ENCODE assay signal across 15 cellular contexts in the genomic region with DNA sequence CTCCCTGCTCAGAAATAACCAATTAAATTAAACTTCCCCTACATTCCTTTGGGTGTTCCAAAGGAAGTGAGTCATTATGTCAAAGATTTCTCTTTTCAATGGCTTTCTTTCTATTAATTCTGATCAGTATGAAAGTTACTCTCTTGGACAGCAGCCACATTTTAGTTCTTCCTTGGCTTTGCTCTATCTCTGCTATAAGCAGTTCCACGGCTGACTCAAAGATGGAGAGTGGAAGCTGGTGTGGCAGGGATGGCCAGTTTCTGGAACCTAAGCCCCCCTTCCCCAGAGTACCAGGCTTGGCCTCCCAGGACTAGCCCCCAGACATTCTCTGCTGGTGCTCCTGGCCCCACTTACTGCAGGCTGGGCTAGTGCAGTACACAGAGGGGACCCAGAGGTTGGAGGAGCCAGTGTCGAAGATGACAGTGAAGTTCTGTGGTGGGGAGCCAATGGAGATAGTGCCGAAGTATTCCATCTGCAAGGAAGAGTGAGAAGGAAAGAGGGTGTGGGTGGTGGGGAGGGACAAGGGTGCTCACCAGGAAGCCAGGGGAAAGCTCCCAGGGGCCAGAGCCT. TPM values are rescaled to one million over a fixed set of nuclear protein-coding genes. Genes with fewer than 3 reads are reported as not detected.
DNase-seq lines count a peak whose midpoint lies in the region; ATAC-seq and TF ChIP-seq lines count a peak whose summit lies in the region.
"Had no signal": no experiment of that assay in that cellular context is flagged by ENCODE, and none has a peak within 500 bp of the region (broad histone marks: within the 10 kb centered on the region; RNA-seq: fewer than 3 reads in every experiment).

No MANE protein-coding gene starts in this region.

- no peaks in the 10 kb centered on the region for H3K79me1 ChIP-seq in IMR-90 (ENCODE audit: low read depth in 1 of 2, low read length in 2 of 2)

- H3K4me1 ChIP-seq in ACC112 (ENCODE audit: control insufficient read depth, insufficient read depth, low read length, unreplicated experiment) (peaks cover 14% of the 10 kb centered on the region), IMR-90 (ENCODE audit: control insufficient read depth, insufficient read depth, low read length) (peaks cover 4% of the 10 kb centered on the region)
- no peaks in the 10 kb centered on the region for H3K4me1 ChIP-seq in naive thymus-derived CD4-positive, alpha-beta T cell (ENCODE audit: control insufficient read depth in 2 of 2, insufficient read depth in 2 of 2, low read length in 2 of 2)

- H3K36me3 ChIP-seq in ACC112 (ENCODE audit: insufficient read depth, low read length) (no peaks in the 10 kb centered on the region), IMR-90 (ENCODE audit: control insufficient read depth, insufficient read depth, low read length) (no peaks in the 10 kb centered on the region)
- no peaks in the 10 kb centered on the region for H3K36me3 ChIP-seq in naive thymus-derived CD4-positive, alpha-beta T cell (ENCODE audit: control insufficient read depth in 2 of 3, insufficient read depth in 3 of 3, low read length in 3 of 3)
- H3K36me3 ChIP-seq: neutrophil had no signal

- H3K4me2 ChIP-seq in IMR-90 (ENCODE audit: low read depth, low read length): no peak overlapping the region

- peak; percentile 63 for DNase-seq in IMR-90
- peak; percentile 44 for DNase-seq in astrocyte of the hippocampus (ENCODE audit: low read depth, low spot score)
- DNase-seq in iris pigment epithelial cell (ENCODE audit: low read depth): peak; percentile 59
- DNase-seq in superior temporal gyrus (ENCODE audit: extremely low spot score): no peak
- no peak for DNase-seq in chondrocyte (ENCODE audit: low spot score)
- DNase-seq in stimulated activated CD4-positive, alpha-beta T cell treated with anti-CD3 and anti-CD28 coated beads, Interleukin-1b, Interleukin-23, amount 100 ng/mL, for 48 hours: no peak
- DNase-seq in naive thymus-derived CD4-positive, alpha-beta T cell: no peak
- DNase-seq: activated CD8-positive, alpha-beta memory T cell treated with anti-CD3 and anti-CD28 coated beads, Interleukin-2, amount 50 U/mL, for 48 hours; activated naive CD8-positive, alpha-beta T cell treated with anti-CD3 and anti-CD28 coated beads, Interleukin-2, amount 50 U/mL, for 24 hours; DMS153; left ventricle myocardium superior; stimulated activated CD4-positive, alpha-beta T cell treated with anti-CD3 and anti-CD28 coated beads, Interleukin-15, amount 100 ng/mL, for 24 hours had no signal

- peaks cover 4% of the 10 kb centered on the region; the same call in 1 of the 2 replicates for H3K9me1 ChIP-seq in IMR-90 (ENCODE audit: insufficient read depth, low read length)

- no peak overlapping the region for H2BK15ac ChIP-seq in IMR-90 (ENCODE audit: low read depth, low read length)

- peaks cover 12% of the 10 kb centered on the region for H3K9me3 Mint-ChIP-seq in chondrocyte (ENCODE audit: low read depth)
- peaks cover 0 to 5% (median 0%) of the 10 kb centered on the region in 11 donors for H3K9me3 Mint-ChIP-seq in naive thymus-derived CD4-positive, alpha-beta T cell
- H3K9me3 Mint-ChIP-seq: activated naive CD8-positive, alpha-beta T cell treated with anti-CD3 and anti-CD28 coated beads, Interleukin-2, amount 50 U/mL, for 24 hours; dendritic cell treated with granulocyte-macrophage colony-stimulating factor and Interleukin-4, amounts not matched to agents 40 ng/mL and 50 ng/mL, for 4 days had no signal

- no peak overlapping the region; the same call in 1 of the 2 replicates for H3K4ac ChIP-seq in IMR-90 (ENCODE audit: low read depth, low read length)

- no peak overlapping the region for H4K8ac ChIP-seq in IMR-90 (ENCODE audit: low read depth in 2 of 2, low read length in 2 of 2)

- in situ Hi-C loops in IMR-90 (cut with MboI; ENCODE audit: low sequenced_read_pairs): no loop called here

- no peaks in the 10 kb centered on the region for H3K27me3 ChIP-seq in ACC112 (ENCODE audit: insufficient read depth, low read length)
- H3K27me3 ChIP-seq in IMR-90 (ENCODE audit: control insufficient read depth, insufficient read depth, low read length): peaks cover 10% of the 10 kb centered on the region
- no peaks in the 10 kb centered on the region for H3K27me3 ChIP-seq in naive thymus-derived CD4-positive, alpha-beta T cell (ENCODE audit: control insufficient read depth in 2 of 2, insufficient read depth in 2 of 2, low read length in 2 of 2)
- H3K27me3 ChIP-seq: neutrophil had no signal

- dilution Hi-C loops in IMR-90 (cut with HindIII; ENCODE audit: low sequenced_read_pairs, unreplicated experiment): no loop called here

- H3K27ac ChIP-seq in ACC112 (ENCODE audit: low read depth, low read length) (no peak overlapping the region), IMR-90 (ENCODE audit: insufficient read depth, low read length) (no peak overlapping the region)
- no peak overlapping the region for H3K27ac ChIP-seq in naive thymus-derived CD4-positive, alpha-beta T cell (ENCODE audit: low read depth, low read length)
- H3K27ac ChIP-seq: neutrophil had no signal

- BruUV-seq in IMR-90 (replicated peaks; lab: Mats Ljungman, UMichigan): no TSS peak

- no peak overlapping the region for H3K18ac ChIP-seq in IMR-90 (ENCODE audit: low read depth, low read length)

- no peaks in the 10 kb centered on the region for H3K79me2 ChIP-seq in ACC112 (ENCODE audit: control insufficient read depth, insufficient read depth, low read length, unreplicated experiment)

- 0 out of 2 replicates have a peak overlapping the region, but pooled peaks have one; percentile 32 for H2BK120ac ChIP-seq in IMR-90 (ENCODE audit: low read depth, low read length)

- H2AFZ ChIP-seq in ACC112 (ENCODE audit: low read length, unreplicated experiment) (no peak overlapping the region), IMR-90 (replicated peaks; ENCODE audit: low read length, poor library complexity) (peak overlapping the region; percentile 47)

- H3K9me3 ChIP-seq in IMR-90 (ENCODE audit: control insufficient read depth, insufficient read depth, low read length): no peaks in the 10 kb centered on the region
- no peaks in the 10 kb centered on the region for H3K9me3 ChIP-seq in naive thymus-derived CD4-positive, alpha-beta T cell (ENCODE audit: control insufficient read depth in 2 of 3, low read length in 3 of 3)
- H3K9me3 ChIP-seq: neutrophil had no signal

- CTCF ChIA-PET in IMR-90 (lab: Yijun Ruan, JAX): no interaction called here
- CTCF ChIA-PET in naive thymus-derived CD4-positive, alpha-beta T cell (lab: Charles Lee): no interaction called here

- H3K27me3 Mint-ChIP-seq in chondrocyte (ENCODE audit: low read depth): no peaks in the 10 kb centered on the region
- H3K27me3 Mint-ChIP-seq in naive thymus-derived CD4-positive, alpha-beta T cell: peaks cover 0 to 42% (median 8%) of the 10 kb centered on the region in 5 donors

- POLR2A ChIA-PET in IMR-90 (lab: Charles Lee; ENCODE audit: unreplicated experiment): no interaction called here
- POLR2A ChIA-PET in naive thymus-derived CD4-positive, alpha-beta T cell (lab: Charles Lee): no interaction called here

- H2AK5ac ChIP-seq in IMR-90 (ENCODE audit: low read depth, low read length): no peak overlapping the region; the same call in 1 of the 2 replicates

- H3K27ac Mint-ChIP-seq in chondrocyte (ENCODE audit: unreplicated experiment): no peak overlapping the region
- H3K27ac Mint-ChIP-seq in naive thymus-derived CD4-positive, alpha-beta T cell: no peak overlapping the region
- H3K27ac Mint-ChIP-seq: activated naive CD8-positive, alpha-beta T cell treated with anti-CD3 and anti-CD28 coated beads, Interleukin-2, amount 50 U/mL, for 24 hours; dendritic cell treated with granulocyte-macrophage colony-stimulating factor and Interleukin-4, amounts not matched to agents 40 ng/mL and 50 ng/mL, for 4 days had no signal

- no peak for TF ChIP-seq POLR2A in IMR-90 (IDR thresholded peaks at IDR 0.05; ENCODE audit: low read depth, low read length)

- no peak overlapping the region for H3K14ac ChIP-seq in IMR-90 (replicated peaks; ENCODE audit: low read depth, low read length)

- H3K23ac ChIP-seq in IMR-90 (ENCODE audit: low read depth, low read length): no peak overlapping the region

- H3K36me3 Mint-ChIP-seq in chondrocyte (ENCODE audit: low read depth): peaks cover 2% of the 10 kb centered on the region
- no peaks in the 10 kb centered on the region for H3K36me3 Mint-ChIP-seq in naive thymus-derived CD4-positive, alpha-beta T cell

- no peak overlapping the region for H3K56ac ChIP-seq in IMR-90 (ENCODE audit: extremely low read depth, insufficient read depth, low read length)

- H4K91ac ChIP-seq in IMR-90 (ENCODE audit: insufficient read depth, low read depth, low read length): no peak overlapping the region

- H2BK5ac ChIP-seq in IMR-90 (ENCODE audit: low read depth, low read length, poor library complexity, severe bottlenecking): no peak overlapping the region

- no CpG with 5 or more reads among the region's 3 CpGs for WGBS in IMR-90 (ENCODE audit: extremely low coverage in 2 of 2, insufficient read length in 1 of 2), 2 experiments

- intact Hi-C loops in IMR-90 (cut with micrococcal nuclease): no loop called here
- intact Hi-C loops in naive thymus-derived CD4-positive, alpha-beta T cell (cut with micrococcal nuclease): no loop called here

- H2BK20ac ChIP-seq in IMR-90 (ENCODE audit: low read depth, low read length): no peak overlapping the region

- TF ChIP-seq CTCF in IMR-90 (conservative IDR thresholded peaks at IDR 0.05; ENCODE audit: low read depth, low read length) (no peak), chondrocyte (IDR thresholded peaks at IDR 0.05) (no peak)

- H3K4me3 ChIP-seq in ACC112 (ENCODE audit: low read depth, low read length) (peak overlapping the region; percentile 26; the same call in 1 of the 2 replicates), IMR-90 (ENCODE audit: insufficient read depth, low read depth, low read length) (no peak overlapping the region)
- H3K4me3 ChIP-seq in naive thymus-derived CD4-positive, alpha-beta T cell (ENCODE audit: low read length): no peak overlapping the region

- H4K20me1 ChIP-seq in IMR-90 (ENCODE audit: insufficient read depth, low read length): no peaks in the 10 kb centered on the region

- no peak overlapping the region for H3K4me3 Mint-ChIP-seq in chondrocyte (ENCODE audit: unreplicated experiment)
- no peak overlapping the region for H3K4me3 Mint-ChIP-seq in naive thymus-derived CD4-positive, alpha-beta T cell
- H3K4me3 Mint-ChIP-seq: activated naive CD8-positive, alpha-beta T cell treated with anti-CD3 and anti-CD28 coated beads, Interleukin-2, amount 50 U/mL, for 24 hours; dendritic cell treated with granulocyte-macrophage colony-stimulating factor and Interleukin-4, amounts not matched to agents 40 ng/mL and 50 ng/mL, for 4 days had no signal

- H3K9ac ChIP-seq in IMR-90 (ENCODE audit: low read depth, low read length): no peak overlapping the region

- TF ChIP-seq RAD21 in IMR-90 (IDR thresholded peaks at IDR 0.05; ENCODE audit: low read length): no peak

- peak; percentile 54; the same call in 1 of the 2 replicates for ATAC-seq in IMR-90 (ENCODE audit: low read depth)
- ATAC-seq in naive thymus-derived CD4-positive, alpha-beta T cell: no peak
- ATAC-seq: activated naive CD8-positive, alpha-beta T cell treated with anti-CD3 and anti-CD28 coated beads, Interleukin-2, amount 50 U/mL, for 24 hours; left ventricle myocardium superior had no signal

- no peak overlapping the region for H2AK9ac ChIP-seq in IMR-90 (replicated peaks; ENCODE audit: low read depth, low read length, poor library complexity)

- H3K4me1 Mint-ChIP-seq in chondrocyte (ENCODE audit: low read depth): peaks cover 7% of the 10 kb centered on the region
- no peaks in the 10 kb centered on the region for H3K4me1 Mint-ChIP-seq in naive thymus-derived CD4-positive, alpha-beta T cell

- H4K5ac ChIP-seq in IMR-90 (ENCODE audit: low read depth, low read length): no peak overlapping the region

RNA-seq across cellular contexts. Expression of gene CTSE, which starts 1.8 kb away (rescaled TPM):
- total RNA-seq in IMR-90 (2012; rRNA removed): not detected in 2 replicates
- not detected in 2 replicates for polyA plus RNA-seq in IMR-90 (2012; rRNA removed)
- not detected in 2 replicates for polyA plus RNA-seq in IMR-90 (2012; cell fraction: cytosol; rRNA removed)
- polyA plus RNA-seq in IMR-90 (2012; cell fraction: nucleus; rRNA removed; ENCODE audit: low replicate concordance): not detected in 2 replicates
- total RNA-seq in chondrocyte: not detected in 3 replicates
- total RNA-seq in naive thymus-derived CD4-positive, alpha-beta T cell: not detected
- polyA plus RNA-seq in naive thymus-derived CD4-positive, alpha-beta T cell: not detected

RNA-seq across cellular contexts. Expression of gene RAB7B, which starts 18.7 kb away (rescaled TPM):
- total RNA-seq in IMR-90 (2012; rRNA removed) (9.1 and 10.6 TPM in 2 replicates), chondrocyte (3.5 to 4.5 TPM (median 4.4 TPM) in 3 replicates)
- 14.6 and 14.7 TPM in 2 replicates for polyA plus RNA-seq in IMR-90 (2012; rRNA removed)
- polyA plus RNA-seq in IMR-90 (2012; cell fraction: cytosol; rRNA removed): 9.8 and 10.5 TPM in 2 replicates
- polyA plus RNA-seq in IMR-90 (2012; cell fraction: nucleus; rRNA removed; ENCODE audit: low replicate concordance): 12.4 and 13.2 TPM in 2 replicates
- under 1 TPM in 3 of 5 experiments, not detected in 2; 0.24 to 0.76 (median 0.35) TPM for total RNA-seq in naive thymus-derived CD4-positive, alpha-beta T cell
- polyA plus RNA-seq in naive thymus-derived CD4-positive, alpha-beta T cell: not detected

RNA-seq across cellular contexts. Expression of gene RHEX, which starts 31.1 kb away (rescaled TPM):
- not detected in 2 replicates for total RNA-seq in IMR-90 (2012; rRNA removed)
- polyA plus RNA-seq in IMR-90 (2012; rRNA removed): not detected in 2 replicates
- polyA plus RNA-seq in IMR-90 (2012; cell fraction: cytosol; rRNA removed): not detected in 2 replicates
- not detected in 2 replicates for polyA plus RNA-seq in IMR-90 (2012; cell fraction: nucleus; rRNA removed; ENCODE audit: low replicate concordance)
- total RNA-seq in chondrocyte: not detected in 3 replicates
- total RNA-seq in naive thymus-derived CD4-positive, alpha-beta T cell: 1 to 10 TPM in 2 of 5 experiments, under 1 TPM in 2, not detected in 1; 0.22 to 2.8 (median 0.72) TPM
- not detected for polyA plus RNA-seq in naive thymus-derived CD4-positive, alpha-beta T cell

Comparison
In these comparisons a context has a peak if more than half of its experiments do, and no peak if none do; other contexts are left out.
1. DNase-seq: peak in IMR-90 (single experiment), astrocyte of the hippocampus (single experiment) and iris pigment epithelial cell (single experiment); none in superior temporal gyrus (single experiment), chondrocyte (single experiment), stimulated activated CD4-positive, alpha-beta T cell treated with anti-CD3 and anti-CD28 coated beads, Interleukin-1b, Interleukin-23, amount 100 ng/mL, for 48 hours (single experiment) and naive thymus-derived CD4-positive, alpha-beta T cell (0 of 9).